26 cellular contexts compared by ENCODE assay signal in genomic region chr1:43293171-43293570, GRCh38. TPM values are rescaled to one million over a fixed set of nuclear protein-coding genes. Genes with fewer than 3 reads are reported as not detected.
A peak's percentile ranks its signal among the peaks of the same experiment; 100 is the strongest.
DNase-seq lines count a peak whose midpoint lies in the region; ATAC-seq and TF ChIP-seq lines count a peak whose summit lies in the region.
"Had no signal": no experiment of that assay in that cellular context is flagged by ENCODE, and none has a peak within 500 bp of the region (broad histone marks: within the 10 kb centered on the region; RNA-seq: fewer than 3 reads in every experiment).

No MANE protein-coding gene starts in this region.

- H3K4me1 Mint-ChIP-seq in MCF 10A (ENCODE audit: insufficient read depth, unreplicated experiment) = no peaks in the 10 kb centered on the region
- H3K4me1 Mint-ChIP-seq: CD14-positive monocyte had no signal

- ATAC-seq in upper lobe of left lung (ENCODE audit: low FRiP score in 2 of 2) = no peak
- ATAC-seq: activated T-cell treated with anti-CD3 and anti-CD28 coated beads, Interleukin-2, amount 50 U/mL, for 72 hours; GM12878; left lung; right lobe of liver had no signal

- POLR2A ChIA-PET in MCF 10A (lab: Yijun Ruan, JAX) = interaction anchor here (1.5 kb wide), 1 partner anchor 55 kb away, joined by 5 read pairs; no protein-coding TSS in a partner anchor

- H3K27ac Mint-ChIP-seq in MCF 10A (ENCODE audit: low read depth, unreplicated experiment) = no peak overlapping the region
- H3K27ac Mint-ChIP-seq: activated naive CD8-positive, alpha-beta T cell; activated T-cell treated with anti-CD3 and anti-CD28 coated beads, Interleukin-2, amount 50 U/mL, for 72 hours; CD14-positive monocyte had no signal

- TF ChIP-seq CTCF in breast epithelium (IDR thresholded peaks at IDR 0.05) (no peak), MCF 10A (IDR thresholded peaks at IDR 0.05; ENCODE audit: unreplicated experiment) (no peak), mammary epithelial cell (conservative IDR thresholded peaks at IDR 0.05 in 1 of 2, IDR thresholded peaks at IDR 0.05 in 1 of 2; ENCODE audit: extremely low read depth in 1 of 2, insufficient read depth in 1 of 2, low read depth in 1 of 2, low read length in 2 of 2) (no peak), upper lobe of left lung (IDR thresholded peaks at IDR 0.05) (no peak)

- BruUV-seq in MCF 10A (replicated peaks; lab: Mats Ljungman, UMichigan) (no TSS peak), mammary epithelial cell (replicated peaks; lab: Mats Ljungman, UMichigan) (no TSS peak)

- TF ChIP-seq POLR2A in breast epithelium (IDR thresholded peaks at IDR 0.05) (no peak), upper lobe of left lung (IDR thresholded peaks at IDR 0.05) (no peak)

- no peaks in the 10 kb centered on the region for H3K79me2 ChIP-seq in mammary epithelial cell (ENCODE audit: insufficient read depth, low read length)

- H3K4me3 Mint-ChIP-seq in MCF 10A (ENCODE audit: unreplicated experiment) = no peak overlapping the region
- H3K4me3 Mint-ChIP-seq: activated naive CD8-positive, alpha-beta T cell; activated T-cell treated with anti-CD3 and anti-CD28 coated beads, Interleukin-2, amount 50 U/mL, for 72 hours; CD14-positive monocyte had no signal

- H3K4me1 ChIP-seq in breast epithelium (peaks cover 5 to 15% of the 10 kb centered on the region in 2 donors), mammary epithelial cell (ENCODE audit: insufficient read depth, low read length) (peaks cover 14% of the 10 kb centered on the region), upper lobe of left lung (peaks cover 12 to 46% (median 32%) of the 10 kb centered on the region in 4 donors)

- H3K9me3 Mint-ChIP-seq in MCF 10A (ENCODE audit: unreplicated experiment) = no peaks in the 10 kb centered on the region
- H3K9me3 Mint-ChIP-seq: activated T-cell treated with anti-CD3 and anti-CD28 coated beads, Interleukin-2, amount 50 U/mL, for 72 hours; CD14-positive monocyte had no signal

- H3K27ac ChIP-seq in breast epithelium (peak overlapping the region; percentile 74 to 89), mammary epithelial cell (ENCODE audit: insufficient read depth, low read depth, low read length) (no peak overlapping the region), upper lobe of left lung (peak overlapping the region in 3 of 4 donors; percentile 3 to 58 (median 54))
- H3K27ac ChIP-seq: brain microvascular endothelial cell, HL-60, right lobe of liver had no signal

- in situ Hi-C loops in mammary epithelial cell (cut with MboI; ENCODE audit: low sequenced_read_pairs in 2 of 2) = no loop called here

- CTCF ChIA-PET in MCF 10A (lab: Yijun Ruan, JAX) (interaction anchor here (1.3 to 3.8 kb wide), 2 partner anchors 8 to 13 kb away, joined by 5 to 24 read pairs; partner anchors contain the start of gene C1orf210), mammary epithelial cell (lab: Charles Lee; ENCODE audit: low non-redundant PET) (no interaction called here)

- 92% methylated on average over 2 of the region's 2 CpGs for WGBS in mammary epithelial cell (ENCODE audit: low coverage, missing lambda C conversion rate)
- WGBS in upper lobe of left lung, 2 donors = 90 to 94% methylated on average over 2 of the region's 2 CpGs

- H3K36me3 ChIP-seq in breast epithelium (no peaks in the 10 kb centered on the region), mammary epithelial cell (ENCODE audit: insufficient read depth, low read length) (no peaks in the 10 kb centered on the region), upper lobe of left lung (no peaks in the 10 kb centered on the region)
- H3K36me3 ChIP-seq: brain microvascular endothelial cell, left lung, MG63, right lobe of liver had no signal

- H3K36me3 Mint-ChIP-seq in MCF 10A (ENCODE audit: insufficient read depth, unreplicated experiment) = no peaks in the 10 kb centered on the region
- H3K36me3 Mint-ChIP-seq: activated naive CD8-positive, alpha-beta T cell; CD14-positive monocyte had no signal

- intact Hi-C loops in breast epithelium (cut with DNase I; ENCODE audit: low total_unique reads) (no loop called here), MCF 10A (cut with micrococcal nuclease) (no loop called here), mammary epithelial cell (cut with micrococcal nuclease) (no loop called here)

- H3K4me2 ChIP-seq in mammary epithelial cell (ENCODE audit: insufficient read depth, low read depth, low read length) = no peak overlapping the region

- dilution Hi-C loops in mammary epithelial cell (cut with HindIII; ENCODE audit: low sequenced_read_pairs) = no loop called here

- H3K9ac ChIP-seq in mammary epithelial cell (ENCODE audit: insufficient read depth, low read length) = no peak overlapping the region

- H3K4me3 ChIP-seq in breast epithelium = no peak overlapping the region
- no peak overlapping the region for H3K4me3 ChIP-seq in mammary epithelial cell (replicated peaks in 1 of 3; ENCODE audit: insufficient read depth in 1 of 3, low read depth in 2 of 3, low read length in 3 of 3)
- H3K4me3 ChIP-seq in upper lobe of left lung = no peak overlapping the region
- H3K4me3 ChIP-seq: GM12878, left lung, MG63, right lobe of liver had no signal

- DNase-seq in breast epithelium (ENCODE audit: low spot score in 2 of 2) = no peak
- DNase-seq in MCF 10A (ENCODE audit: unreplicated experiment) = no peak
- peak; percentile 13 for DNase-seq in mammary epithelial cell
- peak; percentile 19 for DNase-seq in myocyte (ENCODE audit: low read depth)
- no peak for DNase-seq in upper lobe of left lung
- no peak for DNase-seq in DMS53 (lab: John Stamatoyannopoulos, UW)
- no peak for DNase-seq in GF-D8 (lab: John Stamatoyannopoulos, UW)
- DNase-seq in NCI-H1417 treated with DMSO at 0.1 percent for 48 hours (lab: John Stamatoyannopoulos, UW) = no peak
- DNase-seq: activated CD4-positive, CD25-positive, alpha-beta regulatory T cell; activated T-cell treated with anti-CD3 and anti-CD28 coated beads, Interleukin-2, amount 50 U/mL, for 72 hours; brain microvascular endothelial cell; cortex of kidney; MG63; right lobe of liver; stimulated activated naive CD4-positive, alpha-beta T cell had no signal

- no peak overlapping the region for H2AFZ ChIP-seq in mammary epithelial cell (ENCODE audit: low read depth, low read length)

- no peaks in the 10 kb centered on the region for H4K20me1 ChIP-seq in mammary epithelial cell (ENCODE audit: insufficient read depth, low read length)

- H3K9me3 ChIP-seq in breast epithelium (no peaks in the 10 kb centered on the region), mammary epithelial cell (replicated peaks; ENCODE audit: insufficient read depth, low read length) (no peaks in the 10 kb centered on the region), upper lobe of left lung (no peaks in the 10 kb centered on the region)
- H3K9me3 ChIP-seq: left lung, MG63, right lobe of liver had no signal

- no peaks in the 10 kb centered on the region for H3K27me3 Mint-ChIP-seq in MCF 10A (ENCODE audit: insufficient read depth, unreplicated experiment)
- H3K27me3 Mint-ChIP-seq: activated naive CD8-positive, alpha-beta T cell had no signal

- TF ChIP-seq EP300 in upper lobe of left lung (IDR thresholded peaks at IDR 0.05) = no peak

- H3K27me3 ChIP-seq in breast epithelium = no peaks in the 10 kb centered on the region
- H3K27me3 ChIP-seq in mammary epithelial cell (ENCODE audit: insufficient read depth, low read length) = no peaks in the 10 kb centered on the region
- no peaks in the 10 kb centered on the region for H3K27me3 ChIP-seq in upper lobe of left lung
- H3K27me3 ChIP-seq: brain microvascular endothelial cell, left lung, MG63, right lobe of liver had no signal

RNA-seq across cellular contexts. Expression of gene TIE1, which starts 7.6 kb away (rescaled TPM):
- 10 to 100 TPM in 2 of 3 donors, 1 to 10 TPM in 1; 9.4 to 39.0 (median 24.2) TPM for total RNA-seq in breast epithelium
- not detected in 2 replicates for total RNA-seq in MCF 10A (2022)
- total RNA-seq in mammary epithelial cell = not detected
- not detected for polyA plus RNA-seq in mammary epithelial cell
- polyA minus RNA-seq in mammary epithelial cell = not detected
- total RNA-seq in myocyte = 0.11 TPM in 1 of 2 replicates, not detected in the other
- polyA plus RNA-seq in myocyte (2012) = 0.23 TPM
- 100 to 1,000 TPM in 1 of 6 donors, 10 to 100 TPM in 5; 23.9 to 170 (median 51.4) TPM for total RNA-seq in upper lobe of left lung
- total RNA-seq: A673, osteoblast had no signal
- polyA plus RNA-seq: CD14-positive monocyte had no signal

RNA-seq across cellular contexts. Expression of gene C1orf210, which starts 7.8 kb away (rescaled TPM):
- total RNA-seq in breast epithelium (10 to 100 TPM in 1 of 3 donors, 1 to 10 TPM in 1, not detected in 1; 7.2 to 31.3 TPM), MCF 10A (2022) (0.91 and 1.6 TPM in 2 replicates), mammary epithelial cell (1 to 10 TPM; 7.0 to 7.2 TPM), myocyte (not detected in 2 replicates), upper lobe of left lung (10 to 100 TPM; 12.5 to 38.3 (median 27.1) TPM)
- 7.6 TPM for polyA plus RNA-seq in mammary epithelial cell
- polyA minus RNA-seq in mammary epithelial cell = 0.93 TPM
- not detected for polyA plus RNA-seq in myocyte (2012)
- total RNA-seq: A673; activated CD8-positive, alpha-beta memory T cell treated with anti-CD3 and anti-CD28 coated beads for 36 hours; frontal cortex; GM12878; osteoblast; SK-MEL-5 had no signal
- polyA plus RNA-seq: CD14-positive monocyte had no signal

RNA-seq across cellular contexts. Expression of gene TMEM125, which starts 23.4 kb away (rescaled TPM):
- total RNA-seq in breast epithelium (10 to 100 TPM in 2 of 3 donors, not detected in 1; 19.3 to 30.1 TPM), MCF 10A (2022) (3.1 and 3.8 TPM in 2 replicates), mammary epithelial cell (1 to 10 TPM in 1 of 2 donors, under 1 TPM in 1; 0.67 to 5.1 TPM), myocyte (not detected in 2 replicates), upper lobe of left lung (100 to 1,000 TPM; 144 to 302 (median 227) TPM)
- 2.2 TPM for polyA plus RNA-seq in mammary epithelial cell
- polyA minus RNA-seq in mammary epithelial cell = 3.3 TPM
- polyA plus RNA-seq in myocyte (2012) = 0.04 TPM
- total RNA-seq: A673; activated CD8-positive, alpha-beta memory T cell treated with anti-CD3 and anti-CD28 coated beads for 36 hours; activated T-cell treated with anti-CD3 and anti-CD28 coated beads, Interleukin-2, amount 50 U/mL, for 72 hours; osteoblast; SK-MEL-5 had no signal
- polyA plus RNA-seq: CD14-positive monocyte, GM12878 had no signal

RNA-seq across cellular contexts. Expression of gene MPL, which starts 44.4 kb away (rescaled TPM):
- total RNA-seq in breast epithelium (not detected), MCF 10A (2022) (not detected in 2 replicates), mammary epithelial cell (under 1 TPM; 0.17 to 0.49 TPM), myocyte (0.08 TPM in 1 of 2 replicates, not detected in the other), upper lobe of left lung (1 to 10 TPM in 1 of 6 donors, under 1 TPM in 5; 0.24 to 6.3 (median 0.74) TPM)
- polyA plus RNA-seq in mammary epithelial cell = 0.07 TPM
- not detected for polyA minus RNA-seq in mammary epithelial cell
- polyA plus RNA-seq in myocyte (2012) = not detected
- total RNA-seq: A673; activated CD8-positive, alpha-beta memory T cell treated with anti-CD3 and anti-CD28 coated beads for 36 hours; activated T-cell treated with anti-CD3 and anti-CD28 coated beads, Interleukin-2, amount 50 U/mL, for 72 hours; frontal cortex; GM12878; mucosa of gallbladder; osteoblast; SK-MEL-5 had no signal
- polyA plus RNA-seq: CD14-positive monocyte, GM12878 had no signal

Comparison
In these comparisons a context has a peak if more than half of its experiments do, and no peak if none do; other contexts are left out.
1. DNase-seq: peak in mammary epithelial cell (single experiment) and myocyte (single experiment); none in breast epithelium (0 of 2), MCF 10A (single experiment), upper lobe of left lung (0 of 2), DMS53 (single experiment), GF-D8 (single experiment) and NCI-H1417 treated with DMSO at 0.1 percent for 48 hours (single experiment).
2. RNA of gene TMEM125, which starts 23.4 kb away (total RNA-seq): 144 to 302 TPM in upper lobe of left lung; 19.3 to 30.1 TPM in breast epithelium, 0.67 to 5.1 TPM in mammary epithelial cell, 3.1 to 3.8 TPM in MCF 10A and not detected in myocyte; every median in the first group is over 4 times any median in the second.